Comparison of ENCODE assay signal across 2 cellular contexts in genomic region chr17:8095361-8095760, GRCh38.
TF ChIP-seq lines count a peak whose summit lies in the region.

No MANE protein-coding gene starts in this region.

TF ChIP-seq in HEK293, 187 proteins besides CTCF, POLR2A, EP300 and RAD21:
- TF ChIP-seq, protein P1, sequence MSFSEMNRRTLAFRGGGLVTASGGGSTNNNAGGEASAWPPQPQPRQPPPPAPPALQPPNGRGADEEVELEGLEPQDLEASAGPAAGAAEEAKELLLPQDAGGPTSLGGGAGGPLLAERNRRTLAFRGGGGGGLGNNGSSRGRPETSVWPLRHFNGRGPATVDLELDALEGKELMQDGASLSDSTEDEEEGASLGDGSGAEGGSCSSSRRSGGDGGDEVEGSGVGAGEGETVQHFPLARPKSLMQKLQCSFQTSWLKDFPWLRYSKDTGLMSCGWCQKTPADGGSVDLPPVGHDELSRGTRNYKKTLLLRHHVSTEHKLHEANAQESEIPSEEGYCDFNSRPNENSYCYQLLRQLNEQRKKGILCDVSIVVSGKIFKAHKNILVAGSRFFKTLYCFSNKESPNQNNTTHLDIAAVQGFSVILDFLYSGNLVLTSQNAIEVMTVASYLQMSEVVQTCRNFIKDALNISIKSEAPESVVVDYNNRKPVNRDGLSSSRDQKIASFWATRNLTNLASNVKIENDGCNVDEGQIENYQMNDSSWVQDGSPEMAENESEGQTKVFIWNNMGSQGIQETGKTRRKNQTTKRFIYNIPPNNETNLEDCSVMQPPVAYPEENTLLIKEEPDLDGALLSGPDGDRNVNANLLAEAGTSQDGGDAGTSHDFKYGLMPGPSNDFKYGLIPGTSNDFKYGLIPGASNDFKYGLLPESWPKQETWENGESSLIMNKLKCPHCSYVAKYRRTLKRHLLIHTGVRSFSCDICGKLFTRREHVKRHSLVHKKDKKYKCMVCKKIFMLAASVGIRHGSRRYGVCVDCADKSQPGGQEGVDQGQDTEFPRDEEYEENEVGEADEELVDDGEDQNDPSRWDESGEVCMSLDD (tag by site-specific recombination; IDR thresholded peaks at IDR 0.05): no peak
- TF ChIP-seq, protein P2, sequence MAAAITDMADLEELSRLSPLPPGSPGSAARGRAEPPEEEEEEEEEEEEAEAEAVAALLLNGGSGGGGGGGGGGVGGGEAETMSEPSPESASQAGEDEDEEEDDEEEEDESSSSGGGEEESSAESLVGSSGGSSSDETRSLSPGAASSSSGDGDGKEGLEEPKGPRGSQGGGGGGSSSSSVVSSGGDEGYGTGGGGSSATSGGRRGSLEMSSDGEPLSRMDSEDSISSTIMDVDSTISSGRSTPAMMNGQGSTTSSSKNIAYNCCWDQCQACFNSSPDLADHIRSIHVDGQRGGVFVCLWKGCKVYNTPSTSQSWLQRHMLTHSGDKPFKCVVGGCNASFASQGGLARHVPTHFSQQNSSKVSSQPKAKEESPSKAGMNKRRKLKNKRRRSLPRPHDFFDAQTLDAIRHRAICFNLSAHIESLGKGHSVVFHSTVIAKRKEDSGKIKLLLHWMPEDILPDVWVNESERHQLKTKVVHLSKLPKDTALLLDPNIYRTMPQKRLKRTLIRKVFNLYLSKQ (tag by site-specific recombination; IDR thresholded peaks at IDR 0.05; ENCODE audit: borderline replicate concordance): no peak

TF ChIP-seq in K562, 482 proteins besides CTCF, POLR2A, EP300 and RAD21:
- TF ChIP-seq SIRT6 (IDR thresholded peaks at IDR 0.05; ENCODE audit: low read depth, low read length) (no peak), CTCFL (IDR thresholded peaks at IDR 0.05; ENCODE audit: borderline replicate concordance, insufficient read depth, low read depth, low read length, poor library complexity, severe bottlenecking) (peak; percentile 20)
TF ChIP-seq in K562: peak in this region for 1.
